Comparison of ENCODE assay signal across 18 cellular contexts in the genomic region with DNA sequence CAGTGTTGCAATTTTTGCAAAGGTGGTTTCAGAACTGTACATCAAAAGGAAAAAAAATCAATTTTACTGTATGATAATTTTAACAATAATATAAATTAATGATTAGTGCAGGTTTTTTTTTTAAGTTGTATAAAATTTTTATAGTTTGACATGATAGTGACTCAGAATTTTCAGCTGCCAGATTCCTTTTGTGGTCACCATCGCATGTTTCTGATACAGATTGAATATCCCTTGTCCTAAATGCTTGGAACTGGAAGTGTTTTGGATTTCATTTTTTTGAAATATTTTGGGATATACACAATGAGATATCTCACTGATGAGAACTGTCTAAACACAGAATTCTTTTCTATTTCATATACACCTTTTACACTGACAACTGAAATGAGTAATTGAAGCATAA.
"Had no signal": no experiment of that assay in that cellular context is flagged by ENCODE, and none has a peak within 500 bp of the region (broad histone marks: within the 10 kb centered on the region; RNA-seq: fewer than 3 reads in every experiment).

No MANE protein-coding gene starts in this region.

- H3K36me3 ChIP-seq: ascending aorta, right lobe of liver, upper lobe of right lung had no signal

- H3K9me3 ChIP-seq: ascending aorta, right lobe of liver, upper lobe of right lung had no signal

- H3K4me3 Mint-ChIP-seq: activated T-cell treated with anti-CD3 and anti-CD28 coated beads, Interleukin-2, amount 50 U/mL, for 72 hours; memory B cell; natural killer cell; stimulated activated naive B cell treated with anti-CD40 and anti-IgM and Interleukin-4, amounts not matched to agents 10 μg/mL and 1 μg/mL and 100 μg/mL, for 72 hours; T-helper 2 cell treated with Interferon-gamma antibody and Interleukin-4, amounts not matched to agents 5 μg/mL and 100 μg/mL, for 36 hours had no signal

- DNase-seq: activated CD4-positive, alpha-beta T cell treated with anti-CD3 and anti-CD28 coated beads, Interleukin-2, amount 50 U/mL, for 4 hours; activated effector memory CD4-positive, alpha-beta T cell treated with anti-CD3 and anti-CD28 coated beads, Interleukin-2, amount 50 U/mL, for 16 hours; activated naive CD4-positive, alpha-beta T cell treated with anti-CD3 and anti-CD28 coated beads, Interleukin-2, amount 50 U/mL, for 16 hours; activated T-cell treated with anti-CD3 and anti-CD28 coated beads, Interleukin-2, amount 50 U/mL, for 72 hours; cerebellar nuclear complex; effector CD4-positive, alpha-beta T cell; glutamatergic neuron; natural killer cell; right lobe of liver; stimulated activated CD4-positive, alpha-beta T cell treated with anti-CD3 and anti-CD28 coated beads, Interleukin-4, amount 100 ng/mL, for 4 hours; stimulated activated naive B cell treated with anti-CD40 and anti-IgM and Interleukin-4, amounts not matched to agents 10 μg/mL and 1 μg/mL and 100 μg/mL, for 72 hours; upper lobe of right lung had no signal

- H3K4me3 ChIP-seq: ascending aorta, right lobe of liver, upper lobe of right lung had no signal

- H3K4me1 Mint-ChIP-seq: memory B cell; natural killer cell; stimulated activated naive B cell treated with anti-CD40 and anti-IgM and Interleukin-4, amounts not matched to agents 10 μg/mL and 1 μg/mL and 100 μg/mL, for 72 hours had no signal

- H3K27me3 ChIP-seq: ascending aorta, right lobe of liver, upper lobe of right lung had no signal

- H3K36me3 Mint-ChIP-seq: memory B cell; natural killer cell; stimulated activated naive B cell treated with anti-CD40 and anti-IgM and Interleukin-4, amounts not matched to agents 10 μg/mL and 1 μg/mL and 100 μg/mL, for 72 hours had no signal

- H3K9ac ChIP-seq: parathyroid adenoma had no signal

- H3K4me1 ChIP-seq: ascending aorta, parathyroid adenoma, right lobe of liver, upper lobe of right lung had no signal

- FAIRE-seq: bronchial epithelial cell, TTC549 had no signal

- H3K79me2 ChIP-seq: parathyroid adenoma had no signal

- H2AFZ ChIP-seq: parathyroid adenoma had no signal

- H3K27ac ChIP-seq: ascending aorta, parathyroid adenoma, right lobe of liver, upper lobe of right lung had no signal

- H3K27ac Mint-ChIP-seq: activated T-cell treated with anti-CD3 and anti-CD28 coated beads, Interleukin-2, amount 50 U/mL, for 72 hours; memory B cell; natural killer cell; stimulated activated naive B cell treated with anti-CD40 and anti-IgM and Interleukin-4, amounts not matched to agents 10 μg/mL and 1 μg/mL and 100 μg/mL, for 72 hours; T-helper 2 cell treated with Interferon-gamma antibody and Interleukin-4, amounts not matched to agents 5 μg/mL and 100 μg/mL, for 36 hours had no signal

- H3K9me3 Mint-ChIP-seq: activated T-cell treated with anti-CD3 and anti-CD28 coated beads, Interleukin-2, amount 50 U/mL, for 72 hours; natural killer cell; T-helper 2 cell treated with Interferon-gamma antibody and Interleukin-4, amounts not matched to agents 5 μg/mL and 100 μg/mL, for 36 hours had no signal
